1 cellular context compared by ENCODE assay signal in the genomic region with DNA sequence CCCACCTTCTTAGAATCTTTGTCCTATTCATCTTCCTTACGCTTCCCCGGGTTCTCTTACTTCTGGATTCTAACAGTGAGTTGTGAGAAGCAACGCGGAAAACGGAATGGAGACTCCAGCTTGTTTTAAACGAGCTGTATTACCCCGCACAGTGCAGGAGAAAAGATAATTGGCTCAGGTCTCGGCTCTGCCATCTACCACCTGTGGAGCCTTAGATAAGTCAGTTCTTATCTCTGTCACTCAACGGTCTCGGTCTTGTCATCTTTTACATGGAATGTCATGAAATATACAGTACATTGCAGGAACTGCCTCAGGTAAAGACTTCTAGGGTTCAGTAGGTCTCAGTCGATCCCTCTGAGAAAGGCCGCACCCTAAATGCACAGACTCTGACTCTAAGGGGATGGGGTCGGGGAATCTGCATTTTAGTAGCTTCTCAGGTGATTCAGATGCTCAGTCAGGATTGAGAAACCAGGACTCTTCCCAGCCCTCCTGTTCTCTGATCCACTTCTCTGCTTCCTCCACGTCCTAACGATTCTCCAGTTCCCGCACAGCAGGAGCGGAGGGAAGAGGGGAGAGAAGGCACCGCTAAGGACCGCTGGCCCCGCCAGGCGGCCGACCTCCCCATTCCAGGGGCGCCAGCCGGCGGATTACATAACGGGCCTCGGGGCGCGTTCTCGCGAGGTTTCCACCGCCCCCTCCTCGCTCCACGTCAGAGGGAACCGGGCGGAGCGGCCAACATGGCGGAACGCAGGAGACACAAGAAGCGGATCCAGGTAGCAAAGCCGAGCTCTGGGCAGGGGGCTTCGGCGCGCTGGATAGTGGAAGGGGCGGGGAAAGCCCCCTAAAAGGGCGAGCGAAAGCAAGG.
TF ChIP-seq lines count a peak whose summit lies in the region.

A gene with protein sequence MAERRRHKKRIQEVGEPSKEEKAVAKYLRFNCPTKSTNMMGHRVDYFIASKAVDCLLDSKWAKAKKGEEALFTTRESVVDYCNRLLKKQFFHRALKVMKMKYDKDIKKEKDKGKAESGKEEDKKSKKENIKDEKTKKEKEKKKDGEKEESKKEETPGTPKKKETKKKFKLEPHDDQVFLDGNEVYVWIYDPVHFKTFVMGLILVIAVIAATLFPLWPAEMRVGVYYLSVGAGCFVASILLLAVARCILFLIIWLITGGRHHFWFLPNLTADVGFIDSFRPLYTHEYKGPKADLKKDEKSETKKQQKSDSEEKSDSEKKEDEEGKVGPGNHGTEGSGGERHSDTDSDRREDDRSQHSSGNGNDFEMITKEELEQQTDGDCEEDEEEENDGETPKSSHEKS (plus strand): TSS at position 722 of the 865 bp plus-strand sequence. CDS start 16 bp downstream, at position 738.

TF ChIP-seq in WTC11, 78 proteins besides CTCF, POLR2A, EP300 and RAD21 (continued from another document):
- TF ChIP-seq, protein P1, sequence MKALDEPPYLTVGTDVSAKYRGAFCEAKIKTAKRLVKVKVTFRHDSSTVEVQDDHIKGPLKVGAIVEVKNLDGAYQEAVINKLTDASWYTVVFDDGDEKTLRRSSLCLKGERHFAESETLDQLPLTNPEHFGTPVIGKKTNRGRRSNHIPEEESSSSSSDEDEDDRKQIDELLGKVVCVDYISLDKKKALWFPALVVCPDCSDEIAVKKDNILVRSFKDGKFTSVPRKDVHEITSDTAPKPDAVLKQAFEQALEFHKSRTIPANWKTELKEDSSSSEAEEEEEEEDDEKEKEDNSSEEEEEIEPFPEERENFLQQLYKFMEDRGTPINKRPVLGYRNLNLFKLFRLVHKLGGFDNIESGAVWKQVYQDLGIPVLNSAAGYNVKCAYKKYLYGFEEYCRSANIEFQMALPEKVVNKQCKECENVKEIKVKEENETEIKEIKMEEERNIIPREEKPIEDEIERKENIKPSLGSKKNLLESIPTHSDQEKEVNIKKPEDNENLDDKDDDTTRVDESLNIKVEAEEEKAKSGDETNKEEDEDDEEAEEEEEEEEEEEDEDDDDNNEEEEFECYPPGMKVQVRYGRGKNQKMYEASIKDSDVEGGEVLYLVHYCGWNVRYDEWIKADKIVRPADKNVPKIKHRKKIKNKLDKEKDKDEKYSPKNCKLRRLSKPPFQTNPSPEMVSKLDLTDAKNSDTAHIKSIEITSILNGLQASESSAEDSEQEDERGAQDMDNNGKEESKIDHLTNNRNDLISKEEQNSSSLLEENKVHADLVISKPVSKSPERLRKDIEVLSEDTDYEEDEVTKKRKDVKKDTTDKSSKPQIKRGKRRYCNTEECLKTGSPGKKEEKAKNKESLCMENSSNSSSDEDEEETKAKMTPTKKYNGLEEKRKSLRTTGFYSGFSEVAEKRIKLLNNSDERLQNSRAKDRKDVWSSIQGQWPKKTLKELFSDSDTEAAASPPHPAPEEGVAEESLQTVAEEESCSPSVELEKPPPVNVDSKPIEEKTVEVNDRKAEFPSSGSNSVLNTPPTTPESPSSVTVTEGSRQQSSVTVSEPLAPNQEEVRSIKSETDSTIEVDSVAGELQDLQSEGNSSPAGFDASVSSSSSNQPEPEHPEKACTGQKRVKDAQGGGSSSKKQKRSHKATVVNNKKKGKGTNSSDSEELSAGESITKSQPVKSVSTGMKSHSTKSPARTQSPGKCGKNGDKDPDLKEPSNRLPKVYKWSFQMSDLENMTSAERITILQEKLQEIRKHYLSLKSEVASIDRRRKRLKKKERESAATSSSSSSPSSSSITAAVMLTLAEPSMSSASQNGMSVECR (CRISPR knock-in tag; IDR thresholded peaks at IDR 0.05; ENCODE audit: borderline replicate concordance): peak; percentile 28; the same call in 1 of the 2 replicates
- TF ChIP-seq TEAD4 (CRISPR knock-in tag; IDR thresholded peaks at IDR 0.05) (no peak), JUN (CRISPR knock-in tag; IDR thresholded peaks at IDR 0.05) (no peak), FOXP1 (CRISPR knock-in tag; IDR thresholded peaks at IDR 0.05; ENCODE audit: borderline replicate concordance) (peak; percentile 85; the same call in 1 of the 2 replicates)
- TF ChIP-seq, protein P2, sequence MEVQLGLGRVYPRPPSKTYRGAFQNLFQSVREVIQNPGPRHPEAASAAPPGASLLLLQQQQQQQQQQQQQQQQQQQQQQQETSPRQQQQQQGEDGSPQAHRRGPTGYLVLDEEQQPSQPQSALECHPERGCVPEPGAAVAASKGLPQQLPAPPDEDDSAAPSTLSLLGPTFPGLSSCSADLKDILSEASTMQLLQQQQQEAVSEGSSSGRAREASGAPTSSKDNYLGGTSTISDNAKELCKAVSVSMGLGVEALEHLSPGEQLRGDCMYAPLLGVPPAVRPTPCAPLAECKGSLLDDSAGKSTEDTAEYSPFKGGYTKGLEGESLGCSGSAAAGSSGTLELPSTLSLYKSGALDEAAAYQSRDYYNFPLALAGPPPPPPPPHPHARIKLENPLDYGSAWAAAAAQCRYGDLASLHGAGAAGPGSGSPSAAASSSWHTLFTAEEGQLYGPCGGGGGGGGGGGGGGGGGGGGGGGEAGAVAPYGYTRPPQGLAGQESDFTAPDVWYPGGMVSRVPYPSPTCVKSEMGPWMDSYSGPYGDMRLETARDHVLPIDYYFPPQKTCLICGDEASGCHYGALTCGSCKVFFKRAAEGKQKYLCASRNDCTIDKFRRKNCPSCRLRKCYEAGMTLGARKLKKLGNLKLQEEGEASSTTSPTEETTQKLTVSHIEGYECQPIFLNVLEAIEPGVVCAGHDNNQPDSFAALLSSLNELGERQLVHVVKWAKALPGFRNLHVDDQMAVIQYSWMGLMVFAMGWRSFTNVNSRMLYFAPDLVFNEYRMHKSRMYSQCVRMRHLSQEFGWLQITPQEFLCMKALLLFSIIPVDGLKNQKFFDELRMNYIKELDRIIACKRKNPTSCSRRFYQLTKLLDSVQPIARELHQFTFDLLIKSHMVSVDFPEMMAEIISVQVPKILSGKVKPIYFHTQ (CRISPR knock-in tag; IDR thresholded peaks at IDR 0.05): peak; percentile 88; the same call in 1 of the 2 replicates
